Comparison of ENCODE assay signal across 25 cellular contexts in genomic region chr3:197229836-197230235, GRCh38.
"Had no signal": no experiment of that assay in that cellular context is flagged by ENCODE, and none has a peak within 500 bp of the region (broad histone marks: within the 10 kb centered on the region; RNA-seq: fewer than 3 reads in every experiment).

No MANE protein-coding gene starts in this region.

- ATAC-seq: effector memory CD8-positive, alpha-beta T cell; heart right ventricle; naive thymus-derived CD4-positive, alpha-beta T cell; right cardiac atrium; stimulated activated naive B cell treated with anti-CD40 and anti-IgM and Interleukin-4, amounts not matched to agents 10 μg/mL and 1 μg/mL and 100 μg/mL, for 72 hours had no signal

- H3K9ac ChIP-seq: neural progenitor cell had no signal

- H3K27me3 ChIP-seq: esophagus squamous epithelium, heart right ventricle, neural progenitor cell, tibial nerve, upper lobe of left lung had no signal

- H3K4me3 ChIP-seq: esophagus squamous epithelium, heart right ventricle, neural progenitor cell, psoas muscle, skin epidermis, thoracic aorta, tibial nerve, upper lobe of left lung had no signal

- DNase-seq: cortex of kidney; effector memory CD8-positive, alpha-beta T cell; erythroblast; esophagus squamous epithelium; foreskin melanocyte; glutamatergic neuron; heart right ventricle; hypothalamus; immature natural killer cell; mesendoderm; midbrain; naive thymus-derived CD4-positive, alpha-beta T cell; psoas muscle; right cardiac atrium; stimulated activated CD4-positive, alpha-beta T cell treated with anti-CD3 and anti-CD28 coated beads, Interleukin-15, amount 100 ng/mL, for 24 hours; stimulated activated CD4-positive, alpha-beta T cell treated with anti-CD3 and anti-CD28 coated beads, Interleukin-2, amount 100 ng/mL, for 48 hours; stimulated activated naive B cell treated with anti-CD40 and anti-IgM and Interleukin-4, amounts not matched to agents 10 μg/mL and 1 μg/mL and 100 μg/mL, for 72 hours; upper lobe of left lung had no signal

- H3K36me3 ChIP-seq: neural progenitor cell, thoracic aorta, tibial nerve, upper lobe of left lung had no signal

- FAIRE-seq: endometrium, keratinocyte, urothelium cell line had no signal

- H3K27ac ChIP-seq: esophagus squamous epithelium, heart right ventricle, neural progenitor cell, psoas muscle, skin epidermis, thoracic aorta, tibial nerve, upper lobe of left lung had no signal

- H3K4me2 ChIP-seq: neural progenitor cell had no signal

- H3K9me3 ChIP-seq: esophagus squamous epithelium, psoas muscle, thoracic aorta, tibial nerve, upper lobe of left lung had no signal

- H2AFZ ChIP-seq: neural progenitor cell had no signal
